ENCODE assay signal across 8 cellular contexts in the genomic region with DNA sequence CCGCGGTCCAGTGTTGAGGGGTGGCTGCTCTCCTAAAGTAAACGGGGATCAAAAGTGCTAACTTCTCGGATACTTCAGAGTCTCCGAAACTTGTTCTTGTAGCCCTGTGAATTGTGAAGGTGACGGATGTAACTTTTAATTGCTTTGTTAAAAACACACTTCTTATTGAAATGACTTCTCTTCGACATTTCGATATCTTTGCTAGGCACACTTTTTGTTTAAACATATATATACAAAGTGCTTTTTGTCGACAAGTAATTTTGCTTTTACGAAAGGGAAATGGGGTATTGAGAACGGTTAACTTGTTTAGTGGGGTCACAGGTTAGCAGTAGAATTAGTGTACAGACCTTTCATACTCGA. TPM values are rescaled to one million over a fixed set of nuclear protein-coding genes. Genes with fewer than 3 reads are reported as not detected.
DNase-seq lines count a peak whose midpoint lies in the region; ATAC-seq and TF ChIP-seq lines count a peak whose summit lies in the region.

No MANE protein-coding gene starts in this region.

- H3K36me3 Mint-ChIP-seq in endothelial cell (ENCODE audit: low read depth, unreplicated experiment): peaks cover 38% of the 10 kb centered on the region

- H3K4me1 ChIP-seq in OCI-LY7 (ENCODE audit: insufficient read depth, low read length, poor library complexity, severe bottlenecking): peaks cover 10% of the 10 kb centered on the region
- H3K4me1 ChIP-seq in ovary (ENCODE audit: insufficient read depth): no peaks in the 10 kb centered on the region

- H3K4me2 ChIP-seq in OCI-LY7 (ENCODE audit: low read length): peak overlapping the region; percentile 93

- no peak for TF ChIP-seq EP300 in ovary (IDR thresholded peaks at IDR 0.05)

- TF ChIP-seq CTCF in OCI-LY7 (conservative IDR thresholded peaks at IDR 0.05; ENCODE audit: low read length): no peak
- TF ChIP-seq CTCF in endothelial cell (IDR thresholded peaks at IDR 0.05; ENCODE audit: unreplicated experiment): no peak
- TF ChIP-seq CTCF in ovary (IDR thresholded peaks at IDR 0.05): no peak

- peaks cover 14% of the 10 kb centered on the region for H3K4me1 Mint-ChIP-seq in endothelial cell (ENCODE audit: unreplicated experiment)

- WGBS in ovary, 3 donors: 0 to 2% (median 1%) methylated on average over 12 of the region's 12 CpGs

- BruUV-seq in OCI-LY7 (replicated peaks; lab: Mats Ljungman, UMichigan): no TSS peak

- peak; percentile 31 for DNase-seq in DMS153 treated with DMSO at 0.1 percent for 48 hours (lab: John Stamatoyannopoulos, UW; ENCODE audit: unreplicated experiment)
- no peak for DNase-seq in DMS153 (lab: John Stamatoyannopoulos, UW)
- no peak for DNase-seq in OCI-LY7 (ENCODE audit: low spot score)
- DNase-seq in endothelial cell (ENCODE audit: low spot score): no peak
- DNase-seq in ovary: no peak
- DNase-seq in effector CD8-positive, alpha-beta T cell (lab: John Stamatoyannopoulos, UW): no peak
- DNase-seq in stimulated activated CD4-positive, alpha-beta T cell treated with anti-CD3 and anti-CD28 coated beads, Interleukin-2, amount 100 ng/mL, for 48 hours: no peak

- peaks cover 19% of the 10 kb centered on the region for H3K9me3 Mint-ChIP-seq in endothelial cell (ENCODE audit: unreplicated experiment)

- peak overlapping the region; percentile 95 for H3K4me3 Mint-ChIP-seq in endothelial cell (ENCODE audit: unreplicated experiment)

- H3K27ac ChIP-seq in OCI-LY7 (ENCODE audit: low read depth, low read length, poor library complexity, severe bottlenecking): peak overlapping the region; percentile 58
- H3K27ac ChIP-seq in ovary: peak overlapping the region; percentile 91 to 98

- CTCF ChIA-PET in OCI-LY7 (lab: Charles Lee; ENCODE audit: unreplicated experiment): no interaction called here

- no peaks in the 10 kb centered on the region for H3K27me3 ChIP-seq in ovary

- POLR2A ChIA-PET in OCI-LY7 (lab: Charles Lee): interaction anchor here (0.8 to 1.0 kb wide), 2 partner anchors 12 to 27 kb away, joined by 3 to 4 read pairs; no protein-coding TSS in a partner anchor

- H2AFZ ChIP-seq in OCI-LY7 (ENCODE audit: low read length): peak overlapping the region; percentile 23; the same call in 1 of the 2 replicates

- peaks cover 13% of the 10 kb centered on the region; the same call in 1 of the 2 replicates for H3K36me3 ChIP-seq in OCI-LY7 (ENCODE audit: insufficient read depth, low read length)
- no peaks in the 10 kb centered on the region for H3K36me3 ChIP-seq in ovary

- H3K27me3 Mint-ChIP-seq in endothelial cell (ENCODE audit: unreplicated experiment): peaks cover 22% of the 10 kb centered on the region

- intact Hi-C loops in OCI-LY7 (cut with micrococcal nuclease; ENCODE audit: unreplicated experiment) (loop anchor here (2.0 to 5.0 kb wide), 2 partner anchors 128 to 177 kb away; no protein-coding TSS in a partner anchor), ovary (cut with DNase I) (loop anchor here in 2 of 4 donors (5.0 to 10.0 kb wide), 2 partner anchors 183 to 605 kb away; a partner anchor contains a TSS)

- TF ChIP-seq POLR2A in ovary (IDR thresholded peaks at IDR 0.05): no peak

- ATAC-seq in GM18861 (IDR thresholded peaks at IDR 0.05; ENCODE audit: unreplicated experiment): no peak

- H3K9me3 ChIP-seq in OCI-LY7 (ENCODE audit: low read length) (0 out of 2 replicates have a peak, but pooled peaks cover 6% of the 10 kb centered on the region), ovary (no peaks in the 10 kb centered on the region)

- H3K27ac Mint-ChIP-seq in endothelial cell (ENCODE audit: unreplicated experiment): peak overlapping the region; percentile 93

- H3K4me3 ChIP-seq in OCI-LY7 (ENCODE audit: low read depth, low read length, poor library complexity, severe bottlenecking) (peak overlapping the region; percentile 94), ovary (peak overlapping the region; percentile 100)

- peaks cover 40% of the 10 kb centered on the region for H3K79me2 ChIP-seq in OCI-LY7 (ENCODE audit: insufficient read depth, low read depth, low read length)

- H3K9me2 ChIP-seq in OCI-LY7 (ENCODE audit: insufficient read depth, low read length): no peaks in the 10 kb centered on the region

- no peaks in the 10 kb centered on the region for H4K20me1 ChIP-seq in OCI-LY7 (ENCODE audit: insufficient read depth, low read length)

RNA-seq across cellular contexts. Expression of a gene that starts 0.6 kb away (rescaled TPM):
- 22.2 and 27.1 TPM in 2 replicates for total RNA-seq in OCI-LY7 (2014; rRNA removed; shearing (Covaris generic))
- total RNA-seq in OCI-LY7 (2022) (36.4 and 37.5 TPM in 2 replicates), endothelial cell (ENCODE audit: unreplicated experiment) (37.3 TPM), ovary (10 to 100 TPM; 29.1 to 72.1 (median 43.4) TPM)
- 10 to 100 TPM; 19.9 to 28.6 TPM for polyA plus RNA-seq in ovary
